ENCODE assay signal across 8 cellular contexts in genomic region chr17:1147664-1148063, GRCh38. TPM values are rescaled to one million over a fixed set of nuclear protein-coding genes. Genes with fewer than 3 reads are reported as not detected.
DNase-seq lines count a peak whose midpoint lies in the region; ATAC-seq and TF ChIP-seq lines count a peak whose summit lies in the region.

No MANE protein-coding gene starts in this region.

- no peak overlapping the region for H2BK120ac ChIP-seq in mesendoderm (ENCODE audit: low read depth, low read length)

- H4K5ac ChIP-seq in mesendoderm (ENCODE audit: low read length), result no peak overlapping the region

- H3K56ac ChIP-seq in mesendoderm (ENCODE audit: low read length), result no peak overlapping the region

- TF ChIP-seq CTCF in tibial nerve (IDR thresholded peaks at IDR 0.05), result peak in 1 of 5 experiments; percentile 9

- no peaks in the 10 kb centered on the region for H3K9me3 ChIP-seq in tibial nerve

- no CpG with 5 or more reads among the region's 8 CpGs for WGBS in mesendoderm (ENCODE audit: extremely low coverage, insufficient coverage, low lambda C conversion rate)
- WGBS in tibial nerve, 2 donors, result 57 to 67% methylated on average over 8 of the region's 8 CpGs

- H3K36me3 ChIP-seq in mesendoderm (ENCODE audit: control insufficient read depth, insufficient read depth, low read length) (no peaks in the 10 kb centered on the region), tibial nerve (no peaks in the 10 kb centered on the region)

- no peak overlapping the region for H3K4me3 ChIP-seq in mesendoderm (ENCODE audit: low read length)
- H3K4me3 ChIP-seq in tibial nerve, result no peak overlapping the region

- no peak overlapping the region for H2BK15ac ChIP-seq in mesendoderm (replicated peaks; ENCODE audit: low read depth)

- no peak overlapping the region for H3K4me2 ChIP-seq in mesendoderm (ENCODE audit: low read length)

- no peak for TF ChIP-seq EP300 in tibial nerve (IDR thresholded peaks at IDR 0.05)

- no peaks in the 10 kb centered on the region for H3K27me3 ChIP-seq in mesendoderm (ENCODE audit: insufficient read depth, low read length, poor library complexity)
- H3K27me3 ChIP-seq in tibial nerve, result no peaks in the 10 kb centered on the region

- H3K27ac ChIP-seq in mesendoderm (ENCODE audit: low read depth, low read length) (no peak overlapping the region), tibial nerve (no peak overlapping the region)

- no peak overlapping the region for H3K23ac ChIP-seq in mesendoderm (ENCODE audit: low read length)

- no peak for TF ChIP-seq POLR2A in tibial nerve (IDR thresholded peaks at IDR 0.05)

- H3K79me1 ChIP-seq in mesendoderm (ENCODE audit: low read length), result no peaks in the 10 kb centered on the region

- H3K4me1 ChIP-seq in mesendoderm (ENCODE audit: control insufficient read depth, low read depth, low read length) (no peaks in the 10 kb centered on the region), tibial nerve (peaks cover 0 to 5% (median 0%) of the 10 kb centered on the region in 4 donors)

- no peak for ATAC-seq in GM18498 (IDR thresholded peaks at IDR 0.05; ENCODE audit: unreplicated experiment)

- H3K18ac ChIP-seq in mesendoderm (ENCODE audit: low read length), result no peak overlapping the region

- H3K4ac ChIP-seq in mesendoderm (ENCODE audit: low read depth, low read length), result no peak overlapping the region

- no peak overlapping the region for H3K9ac ChIP-seq in mesendoderm (ENCODE audit: low read length)

- H2AK5ac ChIP-seq in mesendoderm (ENCODE audit: low read length), result no peak overlapping the region

- H4K8ac ChIP-seq in mesendoderm (ENCODE audit: low read depth, low read length), result no peak overlapping the region

- H3K79me2 ChIP-seq in mesendoderm (ENCODE audit: control insufficient read depth, insufficient read depth, low read length), result no peaks in the 10 kb centered on the region

- H2BK5ac ChIP-seq in mesendoderm (ENCODE audit: low read length), result no peak overlapping the region

- DNase-seq in GM03348 (ENCODE audit: low spot score), result peak; percentile 42
- peak; percentile 55 for DNase-seq in NCI-H226
- peak; percentile 76 for DNase-seq in cerebellum (ENCODE audit: low spot score)
- DNase-seq in mesendoderm, result peak; percentile 91
- no peak for DNase-seq in tibial nerve (ENCODE audit: low spot score in 2 of 2)
- DNase-seq in CD1c-positive myeloid dendritic cell (ENCODE audit: extremely low spot score), result no peak
- DNase-seq in RKO (ENCODE audit: low spot score), result no peak

RNA-seq across cellular contexts. Expression of gene ABR, which starts 32.1 kb away (rescaled TPM):
- 88.9 TPM for total RNA-seq in cerebellum
- 11.5 TPM for polyA plus RNA-seq in mesendoderm (2013, experiment 1 of 2)
- polyA plus RNA-seq in mesendoderm (2013, experiment 2 of 2), result 12.0 TPM
- 100 to 1,000 TPM in 2 of 4 donors, 10 to 100 TPM in 2; 88.8 to 193 (median 133) TPM for total RNA-seq in tibial nerve

Comparison
In these comparisons a context has a peak if more than half of its experiments do, and no peak if none do; other contexts are left out.
1. DNase-seq: peak in GM03348 (single experiment), NCI-H226 (single experiment), cerebellum (single experiment) and mesendoderm (single experiment); none in tibial nerve (0 of 2), CD1c-positive myeloid dendritic cell (single experiment) and RKO (single experiment).